In the genomic region with DNA sequence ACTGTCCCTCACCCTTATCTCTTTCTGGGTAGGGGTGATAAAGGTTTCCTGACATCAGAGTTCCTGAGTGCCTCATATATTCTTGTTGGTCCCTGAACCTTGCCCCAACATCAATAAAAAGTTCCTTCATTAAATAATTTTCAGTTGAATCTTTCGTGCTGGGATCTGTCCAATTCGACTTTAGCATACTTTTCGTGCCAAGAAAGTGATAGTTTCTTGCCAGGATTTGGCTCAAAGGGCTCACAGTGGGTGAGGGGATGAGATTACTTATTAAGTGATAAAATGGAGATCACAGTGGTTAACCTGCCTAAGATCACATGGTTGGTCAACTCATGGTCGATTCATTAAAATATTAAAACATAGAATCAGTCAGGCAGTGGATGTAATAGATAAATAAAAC, we compare ENCODE assay signal across 29 cellular contexts.
"Had no signal": no experiment of that assay in that cellular context is flagged by ENCODE, and none has a peak within 500 bp of the region (broad histone marks: within the 10 kb centered on the region; RNA-seq: fewer than 3 reads in every experiment).

No MANE protein-coding gene starts in this region.

- H3K4me1 ChIP-seq: adrenal gland, body of pancreas, esophagus muscularis mucosa, foreskin keratinocyte, gastrocnemius medialis had no signal

- H3K36me3 ChIP-seq: adrenal gland, esophagus muscularis mucosa, gastrocnemius medialis had no signal

- H3K27me3 ChIP-seq: adrenal gland, body of pancreas, esophagus muscularis mucosa, foreskin keratinocyte, gastrocnemius medialis had no signal

- H3K4me3 ChIP-seq: adrenal gland, body of pancreas, esophagus muscularis mucosa, gastrocnemius medialis had no signal

- H3K27ac ChIP-seq: adrenal gland, body of pancreas, esophagus muscularis mucosa, foreskin keratinocyte, gastrocnemius medialis had no signal

- ATAC-seq: activated CD4-positive, alpha-beta T cell treated with anti-CD3 and anti-CD28 coated beads for 36 hours; activated CD8-positive, alpha-beta memory T cell treated with anti-CD3 and anti-CD28 coated beads, Interleukin-2, amount 10 ng/mL, durations not matched to agents 7 days and 5 days; activated CD8-positive, alpha-beta T cell treated with anti-CD3 and anti-CD28 coated beads, Interleukin-2, amount 10 ng/mL, durations not matched to agents 7 days and 5 days; activated naive CD8-positive, alpha-beta T cell treated with anti-CD3 and anti-CD28 coated beads, Interleukin-2, amount 50 U/mL, for 24 hours; body of pancreas; effector memory CD8-positive, alpha-beta T cell; foreskin keratinocyte; gastrocnemius medialis had no signal

- DNase-seq: activated CD4-positive, alpha-beta memory T cell treated with anti-CD3 and anti-CD28 coated beads for 36 hours; activated CD4-positive, alpha-beta T cell treated with anti-CD3 and anti-CD28 coated beads for 36 hours; activated CD4-positive, alpha-beta T cell treated with anti-CD3 and anti-CD28 coated beads, Interleukin-2, amount 10 ng/mL, durations not matched to agents 24 days and 14 days; activated CD4-positive, CD25-positive, alpha-beta regulatory T cell; activated CD4-positive, CD25-positive, alpha-beta regulatory T cell treated with anti-CD3 and anti-CD28 coated beads, Interleukin-2, amount 50 U/mL, for 72 hours; activated CD8-positive, alpha-beta memory T cell treated with anti-CD3 and anti-CD28 coated beads, Interleukin-2, amount 10 ng/mL, durations not matched to agents 7 days and 5 days; activated CD8-positive, alpha-beta memory T cell treated with anti-CD3 and anti-CD28 coated beads, Interleukin-2, amount 50 U/mL, for 4 hours; activated CD8-positive, alpha-beta T cell treated with anti-CD3 and anti-CD28 coated beads, Interleukin-2, amount 10 ng/mL, durations not matched to agents 7 days and 5 days; activated effector memory CD4-positive, alpha-beta T cell treated with anti-CD3 and anti-CD28 coated beads, Interleukin-2, amount 50 U/mL, for 16 hours; activated naive CD4-positive, alpha-beta T cell treated with anti-CD3 and anti-CD28 coated beads for 36 hours; activated naive CD8-positive, alpha-beta T cell treated with anti-CD3 and anti-CD28 coated beads for 36 hours; activated naive CD8-positive, alpha-beta T cell treated with anti-CD3 and anti-CD28 coated beads, Interleukin-2, amount 50 U/mL, for 24 hours; activated T-cell treated with anti-CD3 and anti-CD28 coated beads, Interleukin-2, amount 50 U/mL, for 1 hour; activated T-cell treated with anti-CD3 and anti-CD28 coated beads, Interleukin-2, amount 50 U/mL, for 48 hours; adrenal gland; amygdala; aorta; body of pancreas; caudate nucleus; cortex of kidney; dermis blood vessel endothelial cell; effector CD4-positive, alpha-beta T cell; effector memory CD8-positive, alpha-beta T cell; erythroblast; foreskin keratinocyte; gastrocnemius medialis; glutamatergic neuron; T-helper 2 cell had no signal

- H3K9me3 ChIP-seq: adrenal gland, body of pancreas, esophagus muscularis mucosa, gastrocnemius medialis had no signal
